Comparison of ENCODE assay signal across 27 cellular contexts in genomic region chr12:127148318-127148717, GRCh38.
"Had no signal": no experiment of that assay in that cellular context is flagged by ENCODE, and none has a peak within 500 bp of the region (broad histone marks: within the 10 kb centered on the region; RNA-seq: fewer than 3 reads in every experiment).

No MANE protein-coding gene starts in this region.

- DNase-seq: activated CD4-positive, alpha-beta T cell treated with anti-CD3 and anti-CD28 coated beads for 1 hour; activated CD4-positive, alpha-beta T cell treated with anti-CD3 and anti-CD28 coated beads, Interleukin-2, amount 10 ng/mL, durations not matched to agents 7 days and 5 days; activated CD4-positive, alpha-beta T cell treated with anti-CD3 and anti-CD28 coated beads, Interleukin-2, amount 50 U/mL, for 48 hours; activated CD4-positive, CD25-positive, alpha-beta regulatory T cell; activated CD8-positive, alpha-beta T cell treated with anti-CD3 and anti-CD28 coated beads, Interleukin-2, amount 10 ng/mL, durations not matched to agents 7 days and 5 days; activated gamma-delta T cell; activated naive CD4-positive, alpha-beta T cell treated with Interleukin-2 at 50 U/mL for 16 hours; activated naive CD8-positive, alpha-beta T cell treated with anti-CD3 and anti-CD28 coated beads, Interleukin-2, amount 10 ng/mL, durations not matched to agents 7 days and 5 days; activated T-cell treated with anti-CD3 and anti-CD28 coated beads, Interleukin-2, amount 50 U/mL, for 24 hours; amygdala; NCI-H1105; NCI-H1417 treated with DMSO at 0.1 percent for 48 hours; NCI-H187 treated with DMSO at 0.1 percent for 48 hours; NCI-H2081; NCI-H345; NCI-H524 treated with DMSO at 0.1 percent for 48 hours; RPMI8226; SHP77 treated with DMSO at 0.1 percent for 48 hours; T-helper 1 cell; T-helper 2 cell; T-helper 9 cell had no signal

- H3K27ac Mint-ChIP-seq: activated CD4-positive, alpha-beta T cell treated with anti-CD3 and anti-CD28 coated beads, Interleukin-2, amount 10 ng/mL, durations not matched to agents 7 days and 5 days; activated CD8-positive, alpha-beta T cell treated with anti-CD3 and anti-CD28 coated beads, Interleukin-2, amount 10 ng/mL, durations not matched to agents 7 days and 5 days; activated naive CD4-positive, alpha-beta T cell treated with anti-CD3 and anti-CD28 coated beads, Interleukin-2, amount 50 U/mL, for 24 hours; activated naive CD8-positive, alpha-beta T cell treated with anti-CD3 and anti-CD28 coated beads, Interleukin-2, amount 10 ng/mL, durations not matched to agents 7 days and 5 days; activated T-cell treated with anti-CD3 and anti-CD28 coated beads, Interleukin-2, amount 50 U/mL, for 24 hours; activated T-helper 2 cell treated with anti-CD3 and anti-CD28 coated beads, Interferon-gamma antibody, Interleukin-2, Interleukin-4, amounts not matched to agents 10 μg/mL and 5 μg/mL and 100 μg/mL, durations not matched to agents 14 hours and 24 hours and 36 hours had no signal

- H3K4me3 Mint-ChIP-seq: activated CD4-positive, alpha-beta T cell treated with anti-CD3 and anti-CD28 coated beads, Interleukin-2, amount 10 ng/mL, durations not matched to agents 7 days and 5 days; activated CD8-positive, alpha-beta T cell treated with anti-CD3 and anti-CD28 coated beads, Interleukin-2, amount 10 ng/mL, durations not matched to agents 7 days and 5 days; activated naive CD4-positive, alpha-beta T cell treated with anti-CD3 and anti-CD28 coated beads, Interleukin-2, amount 50 U/mL, for 24 hours; activated naive CD8-positive, alpha-beta T cell treated with anti-CD3 and anti-CD28 coated beads, Interleukin-2, amount 10 ng/mL, durations not matched to agents 7 days and 5 days; activated T-cell treated with anti-CD3 and anti-CD28 coated beads, Interleukin-2, amount 50 U/mL, for 24 hours; central memory CD8-positive, alpha-beta T cell had no signal

- H3K27ac ChIP-seq: ascending aorta, cardiac muscle cell, VCaP had no signal

- H3K9me3 ChIP-seq: ascending aorta had no signal

- H3K9me3 Mint-ChIP-seq: activated CD4-positive, alpha-beta T cell treated with anti-CD3 and anti-CD28 coated beads, Interleukin-2, amount 10 ng/mL, durations not matched to agents 7 days and 5 days; activated naive CD4-positive, alpha-beta T cell treated with anti-CD3 and anti-CD28 coated beads, Interleukin-2, amount 50 U/mL, for 24 hours; activated naive CD8-positive, alpha-beta T cell treated with anti-CD3 and anti-CD28 coated beads, Interleukin-2, amount 10 ng/mL, durations not matched to agents 7 days and 5 days; activated T-helper 2 cell treated with anti-CD3 and anti-CD28 coated beads, Interferon-gamma antibody, Interleukin-2, Interleukin-4, amounts not matched to agents 10 μg/mL and 5 μg/mL and 100 μg/mL, durations not matched to agents 14 hours and 24 hours and 36 hours; central memory CD8-positive, alpha-beta T cell had no signal

- H3K36me3 Mint-ChIP-seq: activated naive CD4-positive, alpha-beta T cell treated with anti-CD3 and anti-CD28 coated beads, Interleukin-2, amount 50 U/mL, for 24 hours had no signal

- H3K27me3 Mint-ChIP-seq: activated CD4-positive, alpha-beta T cell treated with anti-CD3 and anti-CD28 coated beads, Interleukin-2, amount 10 ng/mL, durations not matched to agents 7 days and 5 days; activated naive CD8-positive, alpha-beta T cell treated with anti-CD3 and anti-CD28 coated beads, Interleukin-2, amount 10 ng/mL, durations not matched to agents 7 days and 5 days; central memory CD8-positive, alpha-beta T cell had no signal

- H3K4me3 ChIP-seq: ascending aorta, cardiac muscle cell had no signal

- H3K4me1 ChIP-seq: ascending aorta had no signal

- H3K27me3 ChIP-seq: ascending aorta, cardiac muscle cell had no signal

- H3K36me3 ChIP-seq: ascending aorta, cardiac muscle cell had no signal
